Comparison of ENCODE assay signal across 14 cellular contexts in genomic region chr4:113524505-113525186, GRCh38.
DNase-seq lines count a peak whose midpoint lies in the region; ATAC-seq and TF ChIP-seq lines count a peak whose summit lies in the region.
"Had no signal": no experiment of that assay in that cellular context is flagged by ENCODE, and none has a peak within 500 bp of the region (broad histone marks: within the 10 kb centered on the region; RNA-seq: fewer than 3 reads in every experiment).

No MANE protein-coding gene starts in this region.

- intact Hi-C loops in CD4-positive, alpha-beta T cell (cut with DNase I, micrococcal nuclease): no loop called here

- TF ChIP-seq CTCF in CD4-positive, alpha-beta T cell (IDR thresholded peaks at IDR 0.05): no peak

- no peak for DNase-seq in activated T-cell treated with anti-CD3 and anti-CD28 coated beads, Interleukin-2, amount 50 U/mL, for 24 hours
- no peak for DNase-seq in activated T-cell treated with anti-CD3 and anti-CD28 coated beads for 4 hours
- DNase-seq in stimulated activated naive CD8-positive, alpha-beta T cell treated with anti-CD3 and anti-CD28 coated beads, Interleukin-15, Interleukin-2, amounts not matched to agents 100 U/mL and 50 U/mL, for 24 hours: no peak
- no peak for DNase-seq in UCSD-AML1 (lab: John Stamatoyannopoulos, UW; ENCODE audit: unreplicated experiment)
- no peak for DNase-seq in cerebellar nuclear complex (lab: John Stamatoyannopoulos, UW)
- DNase-seq in CD4-positive, alpha-beta T cell: no peak
- DNase-seq: dorsolateral prefrontal cortex, NCI-H1048, NCI-H526 had no signal

- POLR2A ChIA-PET in CD4-positive, alpha-beta T cell (lab: Charles Lee): no interaction called here

- peaks cover 86% of the 10 kb centered on the region for H3K36me3 Mint-ChIP-seq in activated T-cell treated with anti-CD3 and anti-CD28 coated beads, Interleukin-2, amount 50 U/mL, for 24 hours (ENCODE audit: low read depth)
- peaks cover 82% of the 10 kb centered on the region for H3K36me3 Mint-ChIP-seq in CD4-positive, alpha-beta T cell (ENCODE audit: low read depth)

- peak overlapping the region; percentile 54 for H3K27ac Mint-ChIP-seq in activated T-cell treated with anti-CD3 and anti-CD28 coated beads, Interleukin-2, amount 50 U/mL, for 24 hours
- no peak overlapping the region for H3K27ac Mint-ChIP-seq in CD4-positive, alpha-beta T cell

- no peaks in the 10 kb centered on the region for H3K9me3 ChIP-seq in CD4-positive, alpha-beta T cell (ENCODE audit: control insufficient read depth, low read length)
- H3K9me3 ChIP-seq: A549 had no signal

- ATAC-seq in GM21576 (IDR thresholded peaks at IDR 0.05; ENCODE audit: unreplicated experiment) (peak; percentile 28), HG03103 (IDR thresholded peaks at IDR 0.05; ENCODE audit: low read depth, unreplicated experiment) (peak; percentile 18)
- peak; percentile 49 for ATAC-seq in stimulated activated naive CD8-positive, alpha-beta T cell treated with anti-CD3 and anti-CD28 coated beads, Interleukin-15, Interleukin-2, amounts not matched to agents 100 U/mL and 50 U/mL, for 24 hours
- ATAC-seq in CD4-positive, alpha-beta T cell (ENCODE audit: poor library complexity): no peak
- ATAC-seq: A549, SK-N-SH treated with all-trans-retinoic acid at 6 μM for 48 hours had no signal

- H3K4me3 Mint-ChIP-seq in activated T-cell treated with anti-CD3 and anti-CD28 coated beads, Interleukin-2, amount 50 U/mL, for 24 hours: no peak overlapping the region
- no peak overlapping the region for H3K4me3 Mint-ChIP-seq in CD4-positive, alpha-beta T cell
- H3K4me3 Mint-ChIP-seq: neural crest cell had no signal

- no peaks in the 10 kb centered on the region for H3K27me3 Mint-ChIP-seq in activated T-cell treated with anti-CD3 and anti-CD28 coated beads, Interleukin-2, amount 50 U/mL, for 24 hours
- no peaks in the 10 kb centered on the region for H3K27me3 Mint-ChIP-seq in CD4-positive, alpha-beta T cell

- H3K4me1 Mint-ChIP-seq in activated T-cell treated with anti-CD3 and anti-CD28 coated beads, Interleukin-2, amount 50 U/mL, for 24 hours (ENCODE audit: low read depth): peaks cover 18% of the 10 kb centered on the region
- no peaks in the 10 kb centered on the region for H3K4me1 Mint-ChIP-seq in CD4-positive, alpha-beta T cell (ENCODE audit: low read depth)
- H3K4me1 Mint-ChIP-seq: neural crest cell had no signal

- no peak overlapping the region for H3K27ac ChIP-seq in CD4-positive, alpha-beta T cell (ENCODE audit: low read depth, low read length)
- H3K27ac ChIP-seq: A549, dorsolateral prefrontal cortex had no signal

- H3K9me3 Mint-ChIP-seq in activated T-cell treated with anti-CD3 and anti-CD28 coated beads, Interleukin-2, amount 50 U/mL, for 24 hours: no peaks in the 10 kb centered on the region
- H3K9me3 Mint-ChIP-seq in CD4-positive, alpha-beta T cell: no peaks in the 10 kb centered on the region
- H3K9me3 Mint-ChIP-seq: neural crest cell had no signal

- CTCF ChIA-PET in CD4-positive, alpha-beta T cell (lab: Charles Lee): interaction anchor here (1.5 kb wide), 1 partner anchor 23 kb away, joined by 6 read pairs; no protein-coding TSS in a partner anchor

- no peaks in the 10 kb centered on the region for H3K27me3 ChIP-seq in CD4-positive, alpha-beta T cell (ENCODE audit: control insufficient read depth, insufficient read depth, low read length)
- H3K27me3 ChIP-seq: dorsolateral prefrontal cortex had no signal
